In genomic region chr19:30682576-30683536, GRCh38 we compare ENCODE assay signal across 8 cellular contexts.
DNase-seq lines count a peak whose midpoint lies in the region; ATAC-seq, FAIRE-seq and TF ChIP-seq lines count a peak whose summit lies in the region.

No MANE protein-coding gene starts in this region.

- H3K27ac Mint-ChIP-seq in activated naive CD4-positive, alpha-beta T cell treated with anti-CD3 and anti-CD28 coated beads for 36 hours: no peak overlapping the region

- TF ChIP-seq POLR2A in gastroesophageal sphincter (IDR thresholded peaks at IDR 0.05) (no peak), ovary (IDR thresholded peaks at IDR 0.05) (no peak)

- peak in 3 of 4 experiments; percentile 88 to 92 (median 92) for TF ChIP-seq CTCF in gastroesophageal sphincter (IDR thresholded peaks at IDR 0.05)
- TF ChIP-seq CTCF in ovary (IDR thresholded peaks at IDR 0.05): peak; percentile 74 to 91 (median 81)

- no peak for TF ChIP-seq EP300 in gastroesophageal sphincter (IDR thresholded peaks at IDR 0.05)
- TF ChIP-seq EP300 in ovary (IDR thresholded peaks at IDR 0.05): no peak

- H3K9me3 ChIP-seq in gastroesophageal sphincter (no peaks in the 10 kb centered on the region), ovary (no peaks in the 10 kb centered on the region)

- FAIRE-seq in urothelium cell line (lab: Jason Lieb, UNC): no peak

- no peaks in the 10 kb centered on the region for H3K36me3 ChIP-seq in gastroesophageal sphincter
- H3K36me3 ChIP-seq in ovary: no peaks in the 10 kb centered on the region

- H3K27me3 Mint-ChIP-seq in activated naive CD4-positive, alpha-beta T cell treated with anti-CD3 and anti-CD28 coated beads for 36 hours (ENCODE audit: low read depth): peaks cover 43% of the 10 kb centered on the region

- H3K4me3 Mint-ChIP-seq in activated naive CD4-positive, alpha-beta T cell treated with anti-CD3 and anti-CD28 coated beads for 36 hours: no peak overlapping the region

- H3K27me3 ChIP-seq in gastroesophageal sphincter (peaks cover 45% of the 10 kb centered on the region), ovary (no peaks in the 10 kb centered on the region)

- H3K4me3 ChIP-seq in gastroesophageal sphincter: peak overlapping the region in 1 of 2 donors; percentile 8
- no peak overlapping the region for H3K4me3 ChIP-seq in ovary

- no peaks in the 10 kb centered on the region for H3K4me1 Mint-ChIP-seq in activated naive CD4-positive, alpha-beta T cell treated with anti-CD3 and anti-CD28 coated beads for 36 hours (ENCODE audit: low read depth)

- 7 to 11% methylated on average over 22 to 23 of the region's 26 CpGs for WGBS in gastroesophageal sphincter (ENCODE audit: low coverage in 1 of 2), 2 donors
- WGBS in ovary, 3 donors: 6 to 11% (median 7%) methylated on average over 26 of the region's 26 CpGs

- CTCF ChIA-PET in activated naive CD4-positive, alpha-beta T cell treated with anti-CD3 and anti-CD28 coated beads for 36 hours (lab: Charles Lee): interaction anchor here (0.5 to 2.5 kb wide), 17 partner anchors 9 to 1545 kb away, joined by 3 to 15 read pairs (median 4); no protein-coding TSS in a partner anchor

- DNase-seq in DMS79 (lab: John Stamatoyannopoulos, UW) (peak; percentile 56), HuH-7.5 (ENCODE audit: low spot score) (peak; percentile 87), RPMI8226 (peak; percentile 55), ovary (peak; percentile 68 to 87 (median 82)), urothelium cell line (ENCODE audit: low spot score) (peak; percentile 83)
- DNase-seq in activated naive CD4-positive, alpha-beta T cell treated with anti-CD3 and anti-CD28 coated beads for 36 hours: peak; percentile 73

- H3K4me1 ChIP-seq in gastroesophageal sphincter: peaks cover 0 to 31% (median 4%) of the 10 kb centered on the region in 3 donors
- no peaks in the 10 kb centered on the region for H3K4me1 ChIP-seq in ovary (ENCODE audit: insufficient read depth)

- H3K27ac ChIP-seq in gastroesophageal sphincter: no peak overlapping the region
- H3K27ac ChIP-seq in ovary: no peak overlapping the region

- ATAC-seq in gastroesophageal sphincter (peak; percentile 79), GM21390 (IDR thresholded peaks at IDR 0.05; ENCODE audit: unreplicated experiment) (no peak)

- no peaks in the 10 kb centered on the region for H3K9me3 Mint-ChIP-seq in activated naive CD4-positive, alpha-beta T cell treated with anti-CD3 and anti-CD28 coated beads for 36 hours

- intact Hi-C loops in activated naive CD4-positive, alpha-beta T cell treated with anti-CD3 and anti-CD28 coated beads for 36 hours (cut with micrococcal nuclease): loop anchor here (2.0 to 5.0 kb wide), 3 partner anchors 674 to 1539 kb away; no protein-coding TSS in a partner anchor
- intact Hi-C loops in ovary (cut with DNase I): loop anchor here (2.0 to 10.0 kb wide), 4 partner anchors 1362 to 1882 kb away; no protein-coding TSS in a partner anchor

- H3K36me3 Mint-ChIP-seq in activated naive CD4-positive, alpha-beta T cell treated with anti-CD3 and anti-CD28 coated beads for 36 hours (ENCODE audit: low read depth): no peaks in the 10 kb centered on the region
